8 cellular contexts compared by ENCODE assay signal in the genomic region with DNA sequence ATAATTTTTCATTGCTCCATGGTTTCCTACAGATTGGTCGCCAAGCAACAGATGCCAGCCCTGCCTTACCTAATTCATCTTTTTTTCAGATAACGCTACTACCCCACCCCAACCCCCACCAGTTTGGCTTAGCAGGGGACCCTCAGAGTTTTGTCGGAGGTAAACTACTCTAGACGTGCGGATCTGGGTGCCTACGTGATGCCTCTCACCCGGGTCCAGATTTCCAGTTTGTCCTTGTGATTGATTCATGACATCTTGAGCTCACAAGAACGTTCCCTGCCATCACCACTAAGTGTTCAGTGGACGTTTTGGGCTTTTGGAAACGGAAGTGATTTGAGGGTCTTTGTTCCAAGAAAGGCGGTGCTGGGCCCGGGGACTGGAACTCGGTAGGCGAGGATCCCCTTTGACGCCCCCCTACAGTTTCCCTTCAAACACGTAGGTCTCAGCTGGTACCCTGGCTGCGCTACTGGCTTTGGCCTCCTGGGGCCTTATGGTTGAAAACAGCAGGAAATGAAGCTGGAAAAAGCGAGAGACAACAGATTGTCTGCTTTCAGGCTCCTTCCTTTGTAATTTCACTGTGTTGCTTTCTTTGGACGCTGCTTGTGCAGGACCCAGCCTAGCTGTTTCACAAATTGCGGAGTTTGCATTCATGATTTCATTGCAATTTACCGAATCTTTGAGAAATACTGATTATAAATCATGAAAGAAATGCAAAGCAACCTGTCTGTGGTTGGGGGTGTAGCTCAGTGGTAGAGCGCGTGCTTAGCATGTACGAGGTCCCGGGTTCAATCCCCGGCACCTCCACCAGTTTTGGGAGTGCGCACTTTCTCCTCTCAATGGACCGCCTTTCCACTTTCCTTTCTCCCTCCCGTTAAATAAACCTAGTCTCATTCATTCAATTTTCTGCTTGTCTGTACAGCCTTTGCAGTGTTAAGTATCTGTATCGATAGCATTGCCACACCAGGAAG.
A peak's percentile ranks its signal among the peaks of the same experiment; 100 is the strongest.
DNase-seq lines count a peak whose midpoint lies in the region; ATAC-seq lines count a peak whose summit lies in the region.

No MANE protein-coding gene starts in this region.

- H3K4me3 ChIP-seq in iPS-11a (ENCODE audit: low read depth, low read length), result peak overlapping the region; percentile 64

- peak overlapping the region in 1 of 2 donors; percentile 92 for H3K27ac Mint-ChIP-seq in activated naive CD4-positive, alpha-beta T cell treated with anti-CD3 and anti-CD28 coated beads, Interleukin-2, amount 50 U/mL, for 72 hours

- DNase-seq in DMS79 treated with DMSO at 0.1 percent for 48 hours (lab: John Stamatoyannopoulos, UW) (peak; percentile 81), NCI-H69 (lab: John Stamatoyannopoulos, UW) (peak; percentile 85), cortex of kidney (lab: John Stamatoyannopoulos, UW) (no peak)
- peak in 1 of 2 donors; percentile 61 for DNase-seq in activated naive CD4-positive, alpha-beta T cell treated with anti-CD3 and anti-CD28 coated beads, Interleukin-2, amount 50 U/mL, for 72 hours (ENCODE audit: low spot score in 2 of 2)
- DNase-seq in stimulated activated CD8-positive, alpha-beta memory T cell treated with anti-CD3 and anti-CD28 coated beads, Interleukin-4, amount 100 ng/mL, for 24 hours (ENCODE audit: low read depth), result peak; percentile 15

- H3K36me3 Mint-ChIP-seq in activated naive CD4-positive, alpha-beta T cell treated with anti-CD3 and anti-CD28 coated beads, Interleukin-2, amount 50 U/mL, for 72 hours, result no peaks in the 10 kb centered on the region

- ATAC-seq in HG02759 (IDR thresholded peaks at IDR 0.05; ENCODE audit: unreplicated experiment), result peak; percentile 59
- ATAC-seq in activated naive CD4-positive, alpha-beta T cell treated with anti-CD3 and anti-CD28 coated beads, Interleukin-2, amount 50 U/mL, for 72 hours, result peak; percentile 66 to 91
- ATAC-seq in HG03108 (IDR thresholded peaks at IDR 0.05; ENCODE audit: unreplicated experiment), result no peak

- no peaks in the 10 kb centered on the region for H3K9me3 Mint-ChIP-seq in activated naive CD4-positive, alpha-beta T cell treated with anti-CD3 and anti-CD28 coated beads, Interleukin-2, amount 50 U/mL, for 72 hours
